ENCODE assay signal across 1 cellular context in genomic region chrX:47482512-47483309, GRCh38.
TF ChIP-seq lines count a peak whose summit lies in the region.

Gene ZNF41, minus strand, starts transcription at chrX:47483222. Its CDS starts 15,741 bp downstream, at chrX:47467481.

TF ChIP-seq in K562, 482 proteins besides CTCF, POLR2A, EP300 and RAD21 (continued from another document and continues in another):
- TF ChIP-seq ELK1 (CRISPR knock-in tag; IDR thresholded peaks at IDR 0.05), result no peak
- no peak for TF ChIP-seq SIRT6 (IDR thresholded peaks at IDR 0.05; ENCODE audit: low read depth, low read length)
- TF ChIP-seq NUFIP1 (IDR thresholded peaks at IDR 0.05; ENCODE audit: partially characterized antibody), result no peak
- TF ChIP-seq HDAC2 (IDR thresholded peaks at IDR 0.05), result 0 out of 2 replicates have a peak, but pooled peaks have one; percentile 17
- peak; percentile 73 for TF ChIP-seq ETV1 (tag; conservative IDR thresholded peaks at IDR 0.05; ENCODE audit: low read depth)
- no peak; the same call in 1 of the 2 replicates for TF ChIP-seq ATF7 (IDR thresholded peaks at IDR 0.05)
- TF ChIP-seq THAP12 (CRISPR knock-in tag; IDR thresholded peaks at IDR 0.05), result 0 out of 2 replicates have a peak, but pooled peaks have one; percentile 27
- TF ChIP-seq ZFP30 (CRISPR knock-in tag; IDR thresholded peaks at IDR 0.05; ENCODE audit: borderline replicate concordance), result no peak
- no peak for TF ChIP-seq ZNF124 (CRISPR knock-in tag; IDR thresholded peaks at IDR 0.05)
- no peak for TF ChIP-seq GTF2E2 (tag; IDR thresholded peaks at IDR 0.05)
- no peak for TF ChIP-seq THRB (CRISPR knock-in tag; conservative IDR thresholded peaks at IDR 0.05)
- TF ChIP-seq SIN3B (IDR thresholded peaks at IDR 0.05; ENCODE audit: low read depth), result no peak
- TF ChIP-seq BCOR (IDR thresholded peaks at IDR 0.05), result no peak
- TF ChIP-seq EZH2 (IDR thresholded peaks at IDR 0.05; ENCODE audit: borderline replicate concordance, low read depth, low read length), result no peak
- TF ChIP-seq FOXJ2 (tag; IDR thresholded peaks at IDR 0.05), result no peak
- no peak for TF ChIP-seq CREB5 (CRISPR knock-in tag; IDR thresholded peaks at IDR 0.05)
- TF ChIP-seq PML (IDR thresholded peaks at IDR 0.05; ENCODE audit: low read length), result no peak
- peak; percentile 78 for TF ChIP-seq SPI1 (IDR thresholded peaks at IDR 0.05; ENCODE audit: borderline replicate concordance, low read depth, low read length)
- TF ChIP-seq ZNF140 (CRISPR knock-in tag; IDR thresholded peaks at IDR 0.05), result no peak
- no peak for TF ChIP-seq ZNF280A (IDR thresholded peaks at IDR 0.05; ENCODE audit: low read depth, partially characterized antibody)
- TF ChIP-seq ZBTB7A (IDR thresholded peaks at IDR 0.05; ENCODE audit: borderline replicate concordance, control insufficient read depth, low read depth, low read length), result peak; percentile 81; the same call in 1 of the 2 replicates
- 0 out of 2 replicates have a peak, but pooled peaks have one; percentile 10 for TF ChIP-seq ETS1 (conservative IDR thresholded peaks at IDR 0.05; ENCODE audit: control insufficient read depth, low read depth, low read length)
- no peak for TF ChIP-seq MBD1 (CRISPR knock-in tag; IDR thresholded peaks at IDR 0.05)
- no peak for TF ChIP-seq ETV6 (IDR thresholded peaks at IDR 0.05; ENCODE audit: borderline replicate concordance in 1 of 2, low read depth in 2 of 2, low read length in 1 of 2)
- TF ChIP-seq ETV6 (CRISPR knock-in tag; IDR thresholded peaks at IDR 0.05; ENCODE audit: borderline replicate concordance), result no peak
- no peak for TF ChIP-seq IRF2 (CRISPR knock-in tag; IDR thresholded peaks at IDR 0.05)
- TF ChIP-seq PHTF2 (CRISPR knock-in tag; IDR thresholded peaks at IDR 0.05), result no peak
- no peak for TF ChIP-seq ATF6 (CRISPR knock-in tag; IDR thresholded peaks at IDR 0.05)
- TF ChIP-seq HMG20B (CRISPR knock-in tag; IDR thresholded peaks at IDR 0.05), result no peak
- TF ChIP-seq TFAM (CRISPR knock-in tag; conservative IDR thresholded peaks at IDR 0.05), result no peak
- TF ChIP-seq PURB (CRISPR knock-in tag; IDR thresholded peaks at IDR 0.05; ENCODE audit: low read depth), result no peak
- no peak for TF ChIP-seq ZNF609 (CRISPR knock-in tag; IDR thresholded peaks at IDR 0.05; ENCODE audit: borderline replicate concordance)
- no peak for TF ChIP-seq ZNF134 (CRISPR knock-in tag; conservative IDR thresholded peaks at IDR 0.05)
- no peak for TF ChIP-seq HDGF (IDR thresholded peaks at IDR 0.05)
- TF ChIP-seq HDAC3 (IDR thresholded peaks at IDR 0.05; ENCODE audit: borderline replicate concordance, partially characterized antibody), result no peak
- no peak for TF ChIP-seq RBM17 (IDR thresholded peaks at IDR 0.05; ENCODE audit: borderline replicate concordance, low read depth, low read length)
